In genomic region chr5:143874312-143874711, GRCh38 we compare ENCODE assay signal across 18 cellular contexts.
A peak's percentile ranks its signal among the peaks of the same experiment; 100 is the strongest.
DNase-seq lines count a peak whose midpoint lies in the region; ATAC-seq and TF ChIP-seq lines count a peak whose summit lies in the region.
"Had no signal": no experiment of that assay in that cellular context is flagged by ENCODE, and none has a peak within 500 bp of the region (broad histone marks: within the 10 kb centered on the region; RNA-seq: fewer than 3 reads in every experiment).

No MANE protein-coding gene starts in this region.

- WGBS in mesenchymal stem cell: 68% methylated on average over 4 of the region's 4 CpGs

- no peaks in the 10 kb centered on the region for H3K27me3 ChIP-seq in mesenchymal stem cell (ENCODE audit: control insufficient read depth in 1 of 2, insufficient read depth in 1 of 2, low read length in 2 of 2)
- H3K27me3 ChIP-seq: BLaER1 treated with 17β-estradiol and CSF1 and Interleukin-3, amounts not matched to agents 10 nM and 100 nM; gastrocnemius medialis; stomach had no signal

- H3K4me1 ChIP-seq in mesenchymal stem cell (ENCODE audit: control insufficient read depth, insufficient read depth, low read depth, low read length): peaks cover 4% of the 10 kb centered on the region
- H3K4me1 ChIP-seq: stomach had no signal

- H3K18ac ChIP-seq in mesenchymal stem cell (ENCODE audit: low read depth in 1 of 2, low read length in 2 of 2): no peak overlapping the region

- no peak overlapping the region for H3K4me3 ChIP-seq in astrocyte of the spinal cord (ENCODE audit: low read depth, low read length)
- H3K4me3 ChIP-seq in mesenchymal stem cell (ENCODE audit: insufficient read depth in 1 of 2, low read depth in 1 of 2, low read length in 2 of 2): no peak overlapping the region
- H3K4me3 ChIP-seq: BLaER1 treated with 17β-estradiol and CSF1 and Interleukin-3, amounts not matched to agents 10 nM and 100 nM; gastrocnemius medialis; stomach had no signal

- no peaks in the 10 kb centered on the region for H3K36me3 Mint-ChIP-seq in HFFc6 (ENCODE audit: low read depth)
- H3K36me3 Mint-ChIP-seq: naive thymus-derived CD4-positive, alpha-beta T cell had no signal

- no peak overlapping the region for H3K23ac ChIP-seq in mesenchymal stem cell (ENCODE audit: low read length in 2 of 2)

- H2BK5ac ChIP-seq in mesenchymal stem cell (ENCODE audit: low read depth, low read length, poor library complexity, severe bottlenecking): no peak overlapping the region

- H3K4me1 Mint-ChIP-seq in HFFc6 (ENCODE audit: low read depth): peaks cover 33% of the 10 kb centered on the region
- H3K4me1 Mint-ChIP-seq: naive thymus-derived CD4-positive, alpha-beta T cell had no signal

- H2BK15ac ChIP-seq in mesenchymal stem cell (ENCODE audit: low read depth, poor library complexity, severe bottlenecking): no peak overlapping the region

- H3K14ac ChIP-seq in mesenchymal stem cell (ENCODE audit: low read length in 2 of 2): no peak overlapping the region

- H3K4me2 ChIP-seq in mesenchymal stem cell (ENCODE audit: low read length, poor library complexity, severe bottlenecking): no peak overlapping the region

- H4K8ac ChIP-seq in mesenchymal stem cell (ENCODE audit: low read length): no peak overlapping the region

- H2BK12ac ChIP-seq in mesenchymal stem cell (ENCODE audit: low read length in 2 of 2): no peak overlapping the region

- H4K91ac ChIP-seq in mesenchymal stem cell (ENCODE audit: low read length): no peak overlapping the region

- no peaks in the 10 kb centered on the region for H3K79me1 ChIP-seq in mesenchymal stem cell (replicated peaks; ENCODE audit: low read length, poor library complexity, severe bottlenecking)

- no peak for ATAC-seq in HG03378 (IDR thresholded peaks at IDR 0.05; ENCODE audit: unreplicated experiment)
- ATAC-seq: naive thymus-derived CD4-positive, alpha-beta T cell; right cardiac atrium had no signal

- no peak overlapping the region for H3K9ac ChIP-seq in mesenchymal stem cell (ENCODE audit: low read length)
- H3K9ac ChIP-seq: BLaER1 treated with 17β-estradiol and CSF1 and Interleukin-3, amounts not matched to agents 10 nM and 100 nM had no signal

- no peaks in the 10 kb centered on the region for H3K36me3 ChIP-seq in mesenchymal stem cell (ENCODE audit: control insufficient read depth in 1 of 2, insufficient read depth in 2 of 2, low read depth in 1 of 2, low read length in 2 of 2)
- H3K36me3 ChIP-seq: BLaER1 treated with 17β-estradiol and CSF1 and Interleukin-3, amounts not matched to agents 10 nM and 100 nM; gastrocnemius medialis; stomach had no signal

- no peak overlapping the region for H3K27ac Mint-ChIP-seq in HFFc6
- H3K27ac Mint-ChIP-seq: naive thymus-derived CD4-positive, alpha-beta T cell had no signal

- peak overlapping the region; percentile 64 for H3K27ac ChIP-seq in mesenchymal stem cell (ENCODE audit: low read length, poor library complexity, severe bottlenecking)
- H3K27ac ChIP-seq: BLaER1 treated with 17β-estradiol and CSF1 and Interleukin-3, amounts not matched to agents 10 nM and 100 nM; gastrocnemius medialis; stomach had no signal

- no peaks in the 10 kb centered on the region for H3K9me3 Mint-ChIP-seq in HFFc6
- H3K9me3 Mint-ChIP-seq: naive thymus-derived CD4-positive, alpha-beta T cell had no signal

- no peaks in the 10 kb centered on the region for H3K9me3 ChIP-seq in mesenchymal stem cell (ENCODE audit: control insufficient read depth, low read length)
- H3K9me3 ChIP-seq: BLaER1 treated with 17β-estradiol and CSF1 and Interleukin-3, amounts not matched to agents 10 nM and 100 nM; gastrocnemius medialis; stomach had no signal

- no peak overlapping the region for H2AFZ ChIP-seq in mesenchymal stem cell (ENCODE audit: low read depth, low read length)

- no peak overlapping the region for H2AK5ac ChIP-seq in mesenchymal stem cell (ENCODE audit: low read length, severe bottlenecking)

- no peaks in the 10 kb centered on the region for H3K27me3 Mint-ChIP-seq in HFFc6 (ENCODE audit: insufficient read depth)

- TF ChIP-seq CTCF in HFFc6 (IDR thresholded peaks at IDR 0.05) (no peak), astrocyte of the spinal cord (IDR thresholded peaks at IDR 0.05; ENCODE audit: low read depth, low read length) (no peak), GM10266 (IDR thresholded peaks at IDR 0.05; ENCODE audit: control insufficient read depth, insufficient read depth, low read depth, missing control alignments) (no peak)

- DNase-seq in DMS53 treated with DMSO at 0.1 percent for 48 hours (lab: John Stamatoyannopoulos, UW; ENCODE audit: unreplicated experiment) (peak; percentile 32), HFFc6 (peak; percentile 48), astrocyte of the spinal cord (ENCODE audit: low read depth, low spot score) (peak; percentile 58), mesenchymal stem cell (no peak), KBM-7 (no peak), GM10266 (ENCODE audit: extremely low spot score) (no peak)
- no peak for DNase-seq in activated effector memory CD4-positive, alpha-beta T cell treated with anti-CD3 and anti-CD28 coated beads, Interleukin-2, amount 50 U/mL, for 16 hours
- DNase-seq: activated CD4-positive, alpha-beta T cell treated with anti-CD3 and anti-CD28 coated beads for 48 hours; activated T-cell treated with anti-CD3 and anti-CD28 coated beads, Interleukin-2, amount 50 U/mL, for 48 hours; gastrocnemius medialis; kidney; naive thymus-derived CD4-positive, alpha-beta T cell; NCI-H1105 treated with DMSO at 0.1 percent for 48 hours; NCI-H510A treated with DMSO at 0.1 percent for 48 hours; right cardiac atrium; stomach had no signal

- H3K4ac ChIP-seq in mesenchymal stem cell (ENCODE audit: low read depth in 1 of 2, low read length in 2 of 2): no peak overlapping the region

- peak overlapping the region; percentile 21; the same call in 1 of the 2 replicates for H3K4me3 Mint-ChIP-seq in HFFc6
- H3K4me3 Mint-ChIP-seq: naive thymus-derived CD4-positive, alpha-beta T cell had no signal

- in situ Hi-C loops in astrocyte of the spinal cord (cut with HindIII; ENCODE audit: low sequenced_read_pairs): no loop called here
- in situ Hi-C loops in KBM-7 (cut with MboI; ENCODE audit: low pct_unique_long_range_greater_than_20kb, low sequenced_read_pairs): no loop called here

- H2BK120ac ChIP-seq in mesenchymal stem cell (ENCODE audit: low read depth, low read length): no peak overlapping the region

Comparison
In these comparisons a context has a peak if more than half of its experiments do, and no peak if none do; other contexts are left out.
1. DNase-seq: peak in DMS53 treated with DMSO at 0.1 percent for 48 hours (single experiment), HFFc6 (single experiment) and astrocyte of the spinal cord (single experiment); none in mesenchymal stem cell (single experiment), activated effector memory CD4-positive, alpha-beta T cell treated with anti-CD3 and anti-CD28 coated beads, Interleukin-2, amount 50 U/mL, for 16 hours (single experiment), KBM-7 (single experiment) and GM10266 (single experiment).